Comparison of ENCODE assay signal across 13 cellular contexts in genomic region chr4:40419231-40419912, GRCh38.
"Had no signal": no experiment of that assay in that cellular context is flagged by ENCODE, and none has a peak within 500 bp of the region (broad histone marks: within the 10 kb centered on the region; RNA-seq: fewer than 3 reads in every experiment).

No MANE protein-coding gene starts in this region.

- H3K27ac ChIP-seq: gastrocnemius medialis, heart right ventricle, thoracic aorta had no signal

- H3K4me1 Mint-ChIP-seq: activated CD4-positive, alpha-beta T cell treated with anti-CD3 and anti-CD28 coated beads for 36 hours; stimulated activated naive CD8-positive, alpha-beta T cell treated with anti-CD3 and anti-CD28 coated beads, Interleukin-15, amount 100 ng/mL, for 72 hours had no signal

- H3K4me1 ChIP-seq: gastrocnemius medialis, heart right ventricle had no signal

- H3K9me3 ChIP-seq: gastrocnemius medialis, heart right ventricle, thoracic aorta had no signal

- H3K36me3 ChIP-seq: gastrocnemius medialis, thoracic aorta had no signal

- H3K27ac Mint-ChIP-seq: activated CD4-positive, alpha-beta T cell treated with anti-CD3 and anti-CD28 coated beads for 36 hours; activated CD8-positive, alpha-beta T cell treated with anti-CD3 and anti-CD28 coated beads for 36 hours; stimulated activated naive CD8-positive, alpha-beta T cell treated with anti-CD3 and anti-CD28 coated beads, Interleukin-15, amount 100 ng/mL, for 72 hours; T-helper 2 cell treated with Interferon-gamma antibody and Interleukin-4, amounts not matched to agents 5 μg/mL and 100 μg/mL, for 36 hours had no signal

- DNase-seq: activated CD4-positive, alpha-beta T cell treated with anti-CD3 and anti-CD28 coated beads for 36 hours; activated CD8-positive, alpha-beta memory T cell treated with anti-CD3 and anti-CD28 coated beads, Interleukin-2, amount 50 U/mL, for 4 hours; activated CD8-positive, alpha-beta T cell treated with anti-CD3 and anti-CD28 coated beads for 36 hours; activated T-cell treated with anti-CD3 and anti-CD28 coated beads, Interleukin-2, amount 50 U/mL, for 72 hours; effector CD8-positive, alpha-beta T cell; gastrocnemius medialis; heart right ventricle; stimulated activated CD4-positive, alpha-beta T cell treated with anti-CD3 and anti-CD28 coated beads, Interleukin-15, amount 100 ng/mL, for 24 hours; stimulated activated CD4-positive, alpha-beta T cell treated with anti-CD3 and anti-CD28 coated beads, Interleukin-4, amount 100 ng/mL, for 4 hours; stimulated activated naive CD8-positive, alpha-beta T cell treated with anti-CD3 and anti-CD28 coated beads, Interleukin-15, amount 100 ng/mL, for 72 hours had no signal

- H3K27me3 ChIP-seq: gastrocnemius medialis had no signal

- H3K27me3 Mint-ChIP-seq: activated CD4-positive, alpha-beta T cell treated with anti-CD3 and anti-CD28 coated beads for 36 hours; activated CD8-positive, alpha-beta T cell treated with anti-CD3 and anti-CD28 coated beads for 36 hours; stimulated activated naive CD8-positive, alpha-beta T cell treated with anti-CD3 and anti-CD28 coated beads, Interleukin-15, amount 100 ng/mL, for 72 hours had no signal

- H3K4me3 ChIP-seq: gastrocnemius medialis, heart right ventricle, lung, thoracic aorta had no signal

- H3K4me3 Mint-ChIP-seq: activated CD4-positive, alpha-beta T cell treated with anti-CD3 and anti-CD28 coated beads for 36 hours; activated CD8-positive, alpha-beta T cell treated with anti-CD3 and anti-CD28 coated beads for 36 hours; activated T-cell treated with anti-CD3 and anti-CD28 coated beads, Interleukin-2, amount 50 U/mL, for 72 hours; stimulated activated naive CD8-positive, alpha-beta T cell treated with anti-CD3 and anti-CD28 coated beads, Interleukin-15, amount 100 ng/mL, for 72 hours; T-helper 2 cell treated with Interferon-gamma antibody and Interleukin-4, amounts not matched to agents 5 μg/mL and 100 μg/mL, for 36 hours had no signal
